In genomic region chr5:135309391-135310327, GRCh38 we compare ENCODE assay signal across 17 cellular contexts.
DNase-seq lines count a peak whose midpoint lies in the region; ATAC-seq, FAIRE-seq and TF ChIP-seq lines count a peak whose summit lies in the region.
"Had no signal": no experiment of that assay in that cellular context is flagged by ENCODE, and none has a peak within 500 bp of the region (broad histone marks: within the 10 kb centered on the region; RNA-seq: fewer than 3 reads in every experiment).

No MANE protein-coding gene starts in this region.

- H4K20me1 ChIP-seq in fibroblast of lung (ENCODE audit: control insufficient read depth, extremely low read depth, insufficient read depth, low read length), result no peaks in the 10 kb centered on the region

- H3K4me1 ChIP-seq in fibroblast of lung (ENCODE audit: control insufficient read depth, extremely low read depth, insufficient read depth, low read length), result peaks cover 20% of the 10 kb centered on the region
- H3K4me1 ChIP-seq: psoas muscle had no signal

- no peak for FAIRE-seq in D721Med (lab: Jason Lieb, UNC)
- FAIRE-seq: GM19239, kidney had no signal

- TF ChIP-seq CTCF in AG04450 (IDR thresholded peaks at IDR 0.05; ENCODE audit: low read depth, low read length) (no peak), WERI-Rb-1 (IDR thresholded peaks at IDR 0.05; ENCODE audit: low read depth, low read length) (no peak), fibroblast of lung (conservative IDR thresholded peaks at IDR 0.05 in 1 of 2, IDR thresholded peaks at IDR 0.05 in 1 of 2; ENCODE audit: low read depth in 1 of 2, low read length in 2 of 2) (no peak), D721Med (IDR thresholded peaks at IDR 0.05; ENCODE audit: insufficient read depth, missing control alignments) (no peak)

- DNase-seq in AG04450 (ENCODE audit: low read depth, low spot score), result no peak
- peak; percentile 11 for DNase-seq in H4 (ENCODE audit: low spot score)
- no peak for DNase-seq in WERI-Rb-1
- DNase-seq in fibroblast of lung (ENCODE audit: low read depth in 2 of 2), result peak in 1 of 2 donors; percentile 6
- no peak for DNase-seq in SKM-1 (lab: John Stamatoyannopoulos, UW; ENCODE audit: unreplicated experiment)
- no peak for DNase-seq in D721Med (ENCODE audit: insufficient read length, low spot score)
- no peak for DNase-seq in DMS79 (lab: John Stamatoyannopoulos, UW)
- DNase-seq: activated gamma-delta T cell; C1 segment of cervical spinal cord; effector memory CD8-positive, alpha-beta T cell; kidney; mucosa of descending colon; NCI-H2081 treated with DMSO at 0.1 percent for 48 hours; psoas muscle; stimulated activated CD4-positive, alpha-beta T cell treated with anti-CD3 and anti-CD28 coated beads, Interleukin-2, amount 100 ng/mL, for 48 hours had no signal

- H3K79me2 ChIP-seq in fibroblast of lung (ENCODE audit: control insufficient read depth, insufficient read depth, low read length), result no peaks in the 10 kb centered on the region

- H3K27me3 ChIP-seq in AG04450 (ENCODE audit: control insufficient read depth, insufficient read depth, low read length), result no peaks in the 10 kb centered on the region
- H3K27me3 ChIP-seq in WERI-Rb-1 (ENCODE audit: insufficient read depth, low read depth, severe bottlenecking), result no peaks in the 10 kb centered on the region
- no peaks in the 10 kb centered on the region for H3K27me3 ChIP-seq in fibroblast of lung (ENCODE audit: control insufficient read depth, insufficient read depth, low read length)

- POLR2A ChIA-PET in AG04450 (lab: Yijun Ruan, JAX), result interaction anchor here (1.1 to 2.9 kb wide), 7 partner anchors 35 to 101 kb away, joined by 3 to 26 read pairs (median 5); no protein-coding TSS in a partner anchor

- ATAC-seq in HG03469 (IDR thresholded peaks at IDR 0.05; ENCODE audit: unreplicated experiment), result no peak
- ATAC-seq: effector memory CD8-positive, alpha-beta T cell; mucosa of descending colon; psoas muscle had no signal

- H3K4me3 ChIP-seq in AG04450 (ENCODE audit: low read depth, low read length), result no peak overlapping the region
- H3K4me3 ChIP-seq in WERI-Rb-1 (ENCODE audit: low read depth, low read length), result no peak overlapping the region
- no peak overlapping the region for H3K4me3 ChIP-seq in fibroblast of lung (replicated peaks in 1 of 4; ENCODE audit: control extremely low read depth in 1 of 4, insufficient read depth in 1 of 4, low read depth in 3 of 4, low read length in 4 of 4)
- H3K4me3 ChIP-seq: mucosa of descending colon, psoas muscle had no signal

- H2AFZ ChIP-seq in fibroblast of lung (ENCODE audit: low read length), result no peak overlapping the region

- H3K27ac ChIP-seq in AG04450 (ENCODE audit: low read depth, low read length), result peak overlapping the region; percentile 95
- H3K27ac ChIP-seq in WERI-Rb-1, result peak overlapping the region; percentile 97
- H3K27ac ChIP-seq in fibroblast of lung (ENCODE audit: insufficient read depth, low read length), result peak overlapping the region; percentile 40
- H3K27ac ChIP-seq: psoas muscle had no signal

- no peak overlapping the region for H3K9ac ChIP-seq in fibroblast of lung (ENCODE audit: insufficient read depth, low read length)

- H3K4me2 ChIP-seq in fibroblast of lung (ENCODE audit: extremely low read depth, insufficient read depth, low read length), result no peak overlapping the region

- no peaks in the 10 kb centered on the region; the same call in 1 of the 2 replicates for H3K9me3 ChIP-seq in AG04450 (ENCODE audit: control insufficient read depth, insufficient read depth, low read length)
- no peaks in the 10 kb centered on the region for H3K9me3 ChIP-seq in WERI-Rb-1 (ENCODE audit: severe bottlenecking)
- H3K9me3 ChIP-seq in fibroblast of lung (ENCODE audit: control insufficient read depth, insufficient read depth, low read depth, low read length), result no peaks in the 10 kb centered on the region
- H3K9me3 ChIP-seq: mucosa of descending colon, psoas muscle had no signal

- H3K36me3 ChIP-seq in WERI-Rb-1 (no peaks in the 10 kb centered on the region), fibroblast of lung (ENCODE audit: control insufficient read depth, insufficient read depth, low read length) (no peaks in the 10 kb centered on the region)

- CTCF ChIA-PET in AG04450 (lab: Charles Lee), result interaction anchor here (0.6 to 1.2 kb wide), 5 partner anchors 23 to 126 kb away, joined by 3 to 4 read pairs (median 3); no protein-coding TSS in a partner anchor

Comparison
In these comparisons a context has a peak if more than half of its experiments do, and no peak if none do; other contexts are left out.
1. H3K27ac ChIP-seq: peak in every context shown above with its lines; median percentile 97 in WERI-Rb-1; 95 in AG04450; 40 in fibroblast of lung.